Comparison of ENCODE assay signal across 8 cellular contexts in the genomic region with DNA sequence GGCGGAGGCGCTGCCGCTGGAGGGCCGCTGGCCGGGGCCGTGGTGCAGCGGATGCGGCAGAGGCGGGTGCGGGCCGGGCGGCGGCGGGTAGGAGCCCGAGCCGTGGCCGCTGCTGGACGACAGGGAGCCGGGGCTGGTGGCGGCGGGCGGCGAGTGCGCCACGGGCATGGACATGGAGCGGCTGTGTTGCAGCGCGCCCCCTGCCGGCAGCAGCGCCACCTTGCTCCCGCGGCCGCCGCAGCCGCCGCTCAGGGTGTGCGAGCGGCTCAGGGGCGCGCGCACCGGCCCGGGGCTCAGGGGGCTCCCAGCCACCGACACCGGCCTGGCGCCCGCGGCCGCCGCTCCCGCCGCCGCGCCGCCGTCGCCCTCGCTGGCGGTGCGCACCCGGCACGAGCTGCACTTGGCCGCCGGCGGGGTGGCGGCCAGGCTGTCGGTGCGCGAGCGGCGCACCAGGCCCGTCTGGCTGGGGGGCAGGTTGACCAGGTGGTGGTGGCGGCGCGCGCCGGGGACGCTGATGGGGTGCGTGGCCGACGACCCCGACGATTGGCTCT. TPM values are rescaled to one million over a fixed set of nuclear protein-coding genes. Genes with fewer than 3 reads are reported as not detected.
DNase-seq lines count a peak whose midpoint lies in the region; ATAC-seq and TF ChIP-seq lines count a peak whose summit lies in the region.

No MANE protein-coding gene starts in this region.

- H3K4me3 ChIP-seq in HUES64 (ENCODE audit: low read length) = peak overlapping the region; percentile 77
- peak overlapping the region; percentile 78 for H3K4me3 ChIP-seq in hepatocyte
- peak overlapping the region; percentile 92 for H3K4me3 ChIP-seq in psoas muscle

- peaks cover 26% of the 10 kb centered on the region for H3K36me3 ChIP-seq in HUES64 (ENCODE audit: insufficient read depth, low read length)
- H3K36me3 ChIP-seq in hepatocyte (replicated peaks; ENCODE audit: insufficient read depth, low read depth) = no peaks in the 10 kb centered on the region
- H3K36me3 ChIP-seq in psoas muscle (ENCODE audit: insufficient read depth in 1 of 2, low read depth in 1 of 2) = peaks cover 8 to 28% of the 10 kb centered on the region in 2 donors

- TF ChIP-seq CTCF in hepatocyte (IDR thresholded peaks at IDR 0.05; ENCODE audit: poor library complexity) (peak; percentile 50), psoas muscle (IDR thresholded peaks at IDR 0.05) (peak; percentile 80)

- ATAC-seq in psoas muscle (peak; percentile 56 to 72 (median 68)), HG03097 (IDR thresholded peaks at IDR 0.05; ENCODE audit: low FRiP score, unreplicated experiment) (no peak)

- intact Hi-C loops in psoas muscle (cut with DNase I) = loop anchor here (5.0 to 10.0 kb wide), 4 partner anchors 170 to 820 kb away; no protein-coding TSS in a partner anchor

- peak; percentile 78 for DNase-seq in CD1c-positive myeloid dendritic cell (ENCODE audit: extremely low spot score)
- DNase-seq in T-helper 2 cell = peak in 4 of 5 experiments; percentile 52 to 77 (median 56)
- DNase-seq in astrocyte of the hippocampus (ENCODE audit: low read depth, low spot score) = peak; percentile 96
- DNase-seq in hepatocyte (ENCODE audit: low spot score) = peak; percentile 92
- peak; percentile 85 to 89 for DNase-seq in psoas muscle
- no peak for DNase-seq in HPDE6-E6E7 (ENCODE audit: extremely low spot score)

- peaks cover 47% of the 10 kb centered on the region for H3K79me2 ChIP-seq in hepatocyte

- H2AFZ ChIP-seq in hepatocyte = no peak overlapping the region

- H3K4me1 ChIP-seq in HUES64 (ENCODE audit: insufficient read depth, low read length) (peaks cover 23% of the 10 kb centered on the region), hepatocyte (ENCODE audit: insufficient read depth) (peaks cover 7% of the 10 kb centered on the region), psoas muscle (peaks cover 27% of the 10 kb centered on the region)

- H3K9me3 ChIP-seq in HUES64 (ENCODE audit: insufficient read depth, low read depth, low read length) (no peaks in the 10 kb centered on the region), hepatocyte (ENCODE audit: low read depth) (no peaks in the 10 kb centered on the region), psoas muscle (no peaks in the 10 kb centered on the region)

- WGBS in HUES64 = under 1% methylated on average over 83 of the region's 83 CpGs
- under 1% methylated on average over 45 of the region's 83 CpGs for WGBS in hepatocyte (ENCODE audit: low lambda C conversion rate, missing lambda C conversion rate)
- WGBS in psoas muscle, 3 donors = 3 to 9% (median 4%) methylated on average over 21 to 83 of the region's 83 CpGs

- peaks cover 38% of the 10 kb centered on the region for H4K20me1 ChIP-seq in hepatocyte (ENCODE audit: insufficient read depth, poor library complexity, severe bottlenecking)

- H3K27me3 ChIP-seq in HUES64 (ENCODE audit: insufficient read depth, low read length) (peaks cover 30% of the 10 kb centered on the region), hepatocyte (no peaks in the 10 kb centered on the region), psoas muscle (ENCODE audit: insufficient read depth in 3 of 3, low read length in 2 of 3) (peaks cover 0 to 2% (median 0%) of the 10 kb centered on the region in 3 donors)

- peak overlapping the region; percentile 66 for H3K9ac ChIP-seq in HUES64 (ENCODE audit: low read depth, low read length)

- H3K9me2 ChIP-seq in hepatocyte (replicated peaks; ENCODE audit: insufficient read depth) = no peaks in the 10 kb centered on the region

- H3K4me2 ChIP-seq in hepatocyte = peak overlapping the region; percentile 97

- H3K27ac ChIP-seq in HUES64 (ENCODE audit: low read depth, low read length) = no peak overlapping the region
- peak overlapping the region; percentile 82 for H3K27ac ChIP-seq in hepatocyte
- H3K27ac ChIP-seq in psoas muscle = peak overlapping the region; percentile 92

RNA-seq across cellular contexts. Expression of a gene that starts 1.7 kb away (rescaled TPM):
- 4.7 TPM for polyA plus RNA-seq in HUES64 (2013, experiment 1 of 2)
- 5.0 TPM for polyA plus RNA-seq in HUES64 (2013, experiment 2 of 2)
- total RNA-seq in hepatocyte = 15.7 and 19.4 TPM in 2 replicates
- 26.4 and 27.9 TPM in 2 replicates for polyA plus RNA-seq in hepatocyte
- total RNA-seq in psoas muscle = 10 to 100 TPM in 3 of 4 donors, 1 to 10 TPM in 1; 9.3 to 40.8 (median 27.1) TPM
- polyA plus RNA-seq in psoas muscle = 10 to 100 TPM; 13.0 to 31.7 (median 15.5) TPM
